In genomic region chr17:6643460-6644125, GRCh38 we compare ENCODE assay signal across 1 cellular context.
TF ChIP-seq lines count a peak whose summit lies in the region.

No MANE protein-coding gene starts in this region.

TF ChIP-seq in GM23338, 12 proteins besides CTCF, POLR2A, EP300 and RAD21 (continued from another document):
- no peak for TF ChIP-seq ZNF462 (CRISPR knock-in tag; IDR thresholded peaks at IDR 0.05)
- no peak for TF ChIP-seq STAT1 (IDR thresholded peaks at IDR 0.05; ENCODE audit: unreplicated experiment)
- no peak for TF ChIP-seq EZH2 (IDR thresholded peaks at IDR 0.05; ENCODE audit: low read depth, unreplicated experiment)
- no peak for TF ChIP-seq CREB1 (CRISPR knock-in tag; IDR thresholded peaks at IDR 0.05; ENCODE audit: low read depth)
- TF ChIP-seq JUNB (IDR thresholded peaks at IDR 0.05; ENCODE audit: unreplicated experiment): no peak
- no peak for TF ChIP-seq NANOG (IDR thresholded peaks at IDR 0.05; ENCODE audit: borderline replicate concordance)
- no peak for TF ChIP-seq POLR2AphosphoS5 (IDR thresholded peaks at IDR 0.05; ENCODE audit: low read depth)
- no peak for TF ChIP-seq ETS1 (IDR thresholded peaks at IDR 0.05)
- no peak for TF ChIP-seq EZH2phosphoT487 (IDR thresholded peaks at IDR 0.05; ENCODE audit: unreplicated experiment)
